In genomic region chr19:38723606-38724379, GRCh38 we compare ENCODE assay signal across 22 cellular contexts. TPM values are rescaled to one million over a fixed set of nuclear protein-coding genes. Genes with fewer than 3 reads are reported as not detected.
DNase-seq lines count a peak whose midpoint lies in the region; ATAC-seq, FAIRE-seq and TF ChIP-seq lines count a peak whose summit lies in the region.
"Had no signal": no experiment of that assay in that cellular context is flagged by ENCODE, and none has a peak within 500 bp of the region (broad histone marks: within the 10 kb centered on the region; RNA-seq: fewer than 3 reads in every experiment).

No MANE protein-coding gene starts in this region.

- no peaks in the 10 kb centered on the region for H3K27me3 Mint-ChIP-seq in progenitor cell of endocrine pancreas
- H3K27me3 Mint-ChIP-seq: activated CD8-positive, alpha-beta T cell treated with anti-CD3 and anti-CD28 coated beads for 36 hours; activated naive CD8-positive, alpha-beta T cell; CD4-positive, CD25-positive, alpha-beta regulatory T cell; T-cell had no signal

- 93% methylated on average over 18 of the region's 34 CpGs for WGBS in HepG2 (ENCODE audit: low lambda C conversion rate)
- 61% methylated on average over 4 of the region's 34 CpGs for WGBS in right lobe of liver (ENCODE audit: insufficient coverage, low coverage, low lambda C conversion rate, missing lambda C conversion rate)
- WGBS in esophagus muscularis mucosa: 80% methylated on average over 32 of the region's 34 CpGs

- H3K9me3 Mint-ChIP-seq in progenitor cell of endocrine pancreas (ENCODE audit: low read depth): no peaks in the 10 kb centered on the region
- H3K9me3 Mint-ChIP-seq: activated CD8-positive, alpha-beta T cell treated with anti-CD3 and anti-CD28 coated beads for 36 hours; activated T-cell treated with anti-CD3 and anti-CD28 coated beads, Interleukin-2, amount 50 U/mL, for 4 hours; CD4-positive, CD25-positive, alpha-beta regulatory T cell; T-cell had no signal

- peaks cover 10% of the 10 kb centered on the region for H3K36me3 Mint-ChIP-seq in progenitor cell of endocrine pancreas (ENCODE audit: insufficient read depth)
- H3K36me3 Mint-ChIP-seq: activated naive CD8-positive, alpha-beta T cell had no signal

- TSS peak; percentile 46 for BruUV-seq in HepG2 (replicated peaks; lab: Mats Ljungman, UMichigan)

- H3K4me3 ChIP-seq in HepG2 (replicated peaks in 1 of 3; ENCODE audit: insufficient read depth in 1 of 3, low read depth in 2 of 3, low read length in 3 of 3): no peak overlapping the region
- no peak overlapping the region for H3K4me3 ChIP-seq in right lobe of liver
- H3K4me3 ChIP-seq in esophagus muscularis mucosa: no peak overlapping the region
- H3K4me3 ChIP-seq in vagina: no peak overlapping the region
- H3K4me3 ChIP-seq: left lung, skin epidermis had no signal

- no peaks in the 10 kb centered on the region for H3K9me3 ChIP-seq in HepG2 (ENCODE audit: low read length)
- no peaks in the 10 kb centered on the region for H3K9me3 ChIP-seq in right lobe of liver
- no peaks in the 10 kb centered on the region for H3K9me3 ChIP-seq in esophagus muscularis mucosa
- H3K9me3 ChIP-seq in vagina: no peaks in the 10 kb centered on the region
- H3K9me3 ChIP-seq: left lung had no signal

- H3K4me2 ChIP-seq in HepG2 (ENCODE audit: low read depth, low read length): no peak overlapping the region

- no peaks in the 10 kb centered on the region for H4K20me1 ChIP-seq in HepG2 (ENCODE audit: insufficient read depth, low read length)

- DNase-seq in HepG2 (ENCODE audit: low spot score) (no peak), right lobe of liver (no peak), esophagus muscularis mucosa (ENCODE audit: extremely low spot score) (no peak), progenitor cell of endocrine pancreas (ENCODE audit: low spot score, unreplicated experiment) (no peak), vagina (ENCODE audit: extremely low spot score in 2 of 2) (no peak), Ammon's horn (ENCODE audit: low spot score) (no peak)
- DNase-seq in activated naive CD4-positive, alpha-beta T cell (lab: John Stamatoyannopoulos, UW): no peak
- DNase-seq in activated effector memory CD4-positive, alpha-beta T cell treated with anti-CD3 and anti-CD28 coated beads, Interleukin-2, amount 50 U/mL, for 16 hours: no peak
- DNase-seq: ACHN; activated CD8-positive, alpha-beta T cell treated with anti-CD3 and anti-CD28 coated beads for 36 hours; activated T-cell treated with anti-CD3 and anti-CD28 coated beads, Interleukin-2, amount 50 U/mL, for 4 hours; CD4-positive, CD25-positive, alpha-beta regulatory T cell; DMS79; effector CD8-positive, alpha-beta T cell; HCEC 1CT; left lung; NCI-H345; T-cell had no signal

- H3K4me3 Mint-ChIP-seq in progenitor cell of endocrine pancreas (ENCODE audit: low read depth): no peak overlapping the region
- H3K4me3 Mint-ChIP-seq: activated CD8-positive, alpha-beta T cell treated with anti-CD3 and anti-CD28 coated beads for 36 hours; activated naive CD8-positive, alpha-beta T cell; activated T-cell treated with anti-CD3 and anti-CD28 coated beads, Interleukin-2, amount 50 U/mL, for 4 hours; CD4-positive, CD25-positive, alpha-beta regulatory T cell; T-cell had no signal

- H3K9ac ChIP-seq in HepG2 (ENCODE audit: insufficient read depth, low read depth, low read length): no peak overlapping the region
- H3K9ac ChIP-seq: parathyroid adenoma had no signal

- TF ChIP-seq CTCF in HepG2 (CRISPR knock-in tag; IDR thresholded peaks at IDR 0.05) (no peak), right lobe of liver (IDR thresholded peaks at IDR 0.05) (no peak), esophagus muscularis mucosa (IDR thresholded peaks at IDR 0.05) (no peak), progenitor cell of endocrine pancreas (IDR thresholded peaks at IDR 0.05; ENCODE audit: unreplicated experiment) (no peak), vagina (IDR thresholded peaks at IDR 0.05) (no peak)

- H3K36me3 ChIP-seq in HepG2 (replicated peaks in 1 of 2; ENCODE audit: control insufficient read depth in 1 of 2, insufficient read depth in 2 of 2, low read length in 2 of 2) (peaks cover 24 to 64% of the 10 kb centered on the region in 2 experiments), right lobe of liver (peaks cover 0 to 80% (median 51%) of the 10 kb centered on the region in 4 donors), esophagus muscularis mucosa (peaks cover 82 to 100% (median 99%) of the 10 kb centered on the region in 4 donors), vagina (peaks cover 3 to 87% of the 10 kb centered on the region in 2 donors)

- TF ChIP-seq EP300 in HepG2 (IDR thresholded peaks at IDR 0.05; ENCODE audit: low read depth in 2 of 2, low read length in 2 of 2): no peak
- TF ChIP-seq EP300 in HepG2 (CRISPR knock-in tag; IDR thresholded peaks at IDR 0.05; ENCODE audit: borderline replicate concordance): no peak
- TF ChIP-seq EP300 in esophagus muscularis mucosa (IDR thresholded peaks at IDR 0.05): no peak

- no peak for FAIRE-seq in HepG2 (lab: Jason Lieb, UNC)

- H2AFZ ChIP-seq in HepG2 (ENCODE audit: low read length): no peak overlapping the region
- H2AFZ ChIP-seq: parathyroid adenoma had no signal

- TF ChIP-seq RAD21 in HepG2 (CRISPR knock-in tag; IDR thresholded peaks at IDR 0.05): no peak

- H3K27ac ChIP-seq in HepG2 (ENCODE audit: extremely low read length, insufficient read depth, low read length) (peak overlapping the region; percentile 82), right lobe of liver (no peak overlapping the region), esophagus muscularis mucosa (replicated peaks in 1 of 4) (peak overlapping the region; percentile 23 to 98 (median 74)), vagina (peak overlapping the region; percentile 53)

- CTCF ChIA-PET in HepG2 (lab: Yijun Ruan, JAX; ENCODE audit: low intra/inter-chr PET ratio, low total read pairs): no interaction called here

- intact Hi-C loops in HepG2 (cut with micrococcal nuclease; ENCODE audit: unreplicated experiment): loop anchor here (2.0 to 5.0 kb wide), 2 partner anchors 23 to 71 kb away; no protein-coding TSS in a partner anchor
- intact Hi-C loops in right lobe of liver (cut with DNase I): loop anchor here in 1 of 2 donors (10.0 kb wide), 1 partner anchor 91 kb away; the partner anchor contains the start of gene LGALS4
- intact Hi-C loops in esophagus muscularis mucosa (cut with DNase I): no loop called here
- intact Hi-C loops in vagina (cut with DNase I): no loop called here

- H3K4me1 ChIP-seq in HepG2 (ENCODE audit: insufficient read depth, low read length) (peaks cover 47% of the 10 kb centered on the region), right lobe of liver (peaks cover 0 to 10% (median 0%) of the 10 kb centered on the region in 4 donors), esophagus muscularis mucosa (peaks cover 67 to 70% (median 68%) of the 10 kb centered on the region in 4 donors), vagina (peaks cover 24% of the 10 kb centered on the region)

- H3K27ac Mint-ChIP-seq in progenitor cell of endocrine pancreas: peak overlapping the region; percentile 91
- H3K27ac Mint-ChIP-seq: activated CD8-positive, alpha-beta T cell treated with anti-CD3 and anti-CD28 coated beads for 36 hours; activated naive CD8-positive, alpha-beta T cell; CD4-positive, CD25-positive, alpha-beta regulatory T cell; T-cell had no signal

- no peaks in the 10 kb centered on the region for H3K27me3 ChIP-seq in HepG2 (ENCODE audit: control insufficient read depth in 1 of 2, insufficient read depth in 2 of 2, low read length in 2 of 2)
- H3K27me3 ChIP-seq in right lobe of liver: no peaks in the 10 kb centered on the region
- no peaks in the 10 kb centered on the region for H3K27me3 ChIP-seq in esophagus muscularis mucosa
- no peaks in the 10 kb centered on the region for H3K27me3 ChIP-seq in vagina
- H3K27me3 ChIP-seq: left lung had no signal

- no peaks in the 10 kb centered on the region for H3K79me2 ChIP-seq in HepG2 (ENCODE audit: insufficient read depth, low read length)

- POLR2A ChIA-PET in HepG2 (lab: Yijun Ruan, JAX): interaction anchor here (1.4 to 3.2 kb wide), 4 partner anchors 22 to 76 kb away, joined by 3 to 26 read pairs (median 9); partner anchors contain the start of gene ACTN4

- H3K4me1 Mint-ChIP-seq in progenitor cell of endocrine pancreas (ENCODE audit: low read depth): peaks cover 25% of the 10 kb centered on the region
- H3K4me1 Mint-ChIP-seq: CD4-positive, CD25-positive, alpha-beta regulatory T cell had no signal

- ATAC-seq in HepG2 (no peak), right lobe of liver (no peak)
- ATAC-seq: activated CD8-positive, alpha-beta T cell treated with anti-CD3 and anti-CD28 coated beads for 36 hours; activated T-cell treated with anti-CD3 and anti-CD28 coated beads, Interleukin-2, amount 50 U/mL, for 4 hours; left lung; T-cell had no signal

- in situ Hi-C loops in HepG2 (cut with HindIII; ENCODE audit: extremely low pct_ligation_motif_present, low pct_unique_long_range_greater_than_20kb): no loop called here

- TF ChIP-seq POLR2A in HepG2 (IDR thresholded peaks at IDR 0.05; ENCODE audit: insufficient read depth in 1 of 2, low read depth in 2 of 2, low read length in 2 of 2) (no peak), right lobe of liver (IDR thresholded peaks at IDR 0.05) (no peak), esophagus muscularis mucosa (IDR thresholded peaks at IDR 0.05; ENCODE audit: low read depth) (no peak), vagina (IDR thresholded peaks at IDR 0.05) (no peak)

RNA-seq across cellular contexts. Expression of gene CAPN12, which starts 20.5 kb away (rescaled TPM):
- 0.62 and 1.6 TPM in 2 replicates for total RNA-seq in HepG2 (2016; rRNA removed; fragmentation: Illumina TruSeq; extraction: Trizol)
- total RNA-seq in HepG2 (2016; cell fraction: cytosol; rRNA removed; fragmentation: Illumina TruSeq; extraction: Trizol; ENCODE audit: low read depth): 1.0 and 1.2 TPM in 2 replicates
- 0.30 and 1.3 TPM in 2 replicates for total RNA-seq in HepG2 (2016; cell fraction: insoluble cytoplasmic fraction; rRNA removed; fragmentation: Illumina TruSeq; extraction: Trizol)
- 0.49 and 0.59 TPM in 2 replicates for total RNA-seq in HepG2 (2016; cell fraction: membrane; rRNA removed; fragmentation: Illumina TruSeq; extraction: Trizol)
- 2.3 and 2.9 TPM in 2 replicates for total RNA-seq in HepG2 (2016; cell fraction: nucleus; rRNA removed; fragmentation: Illumina TruSeq; extraction: Trizol)
- 13.6 and 20.4 TPM in 2 replicates for polyA plus RNA-seq in HepG2 (2011; rRNA removed)
- 3.4 and 3.8 TPM in 2 replicates for polyA plus RNA-seq in HepG2 (2011; cell fraction: cytosol; rRNA removed)
- 230 and 249 TPM in 2 replicates for polyA plus RNA-seq in HepG2 (2011; cell fraction: nucleus; rRNA removed)
- 8.4 and 11.4 TPM in 2 replicates for polyA plus RNA-seq in HepG2 (2012)
- polyA plus RNA-seq in HepG2 (2016; cell fraction: cytosol; fragmentation: Illumina TruSeq; extraction: Trizol; ENCODE audit: low read depth): 0.35 and 0.73 TPM in 2 replicates
- polyA plus RNA-seq in HepG2 (2016; cell fraction: insoluble cytoplasmic fraction; fragmentation: Illumina TruSeq; extraction: Trizol; ENCODE audit: low read depth): 0.66 and 0.96 TPM in 2 replicates
- 0.66 and 0.81 TPM in 2 replicates for polyA plus RNA-seq in HepG2 (2016; cell fraction: membrane; fragmentation: Illumina TruSeq; extraction: Trizol; ENCODE audit: low read depth)
- 16.2 and 18.9 TPM in 2 replicates for polyA plus RNA-seq in HepG2 (2016; cell fraction: nucleus; fragmentation: Illumina TruSeq; extraction: Trizol; ENCODE audit: insufficient read depth, low read depth)
- polyA minus RNA-seq in HepG2 (2011; rRNA and poly(A)+ RNA removed; ENCODE audit: low replicate concordance): 4.4 TPM in 1 of 2 replicates, not detected in the other
- 0.69 and 2.0 TPM in 2 replicates for polyA minus RNA-seq in HepG2 (2011; cell fraction: cytosol; rRNA and poly(A)+ RNA removed)
- 10.0 and 11.6 TPM in 2 replicates for polyA minus RNA-seq in HepG2 (2011; cell fraction: nucleus; rRNA and poly(A)+ RNA removed)
- 10 to 100 TPM in 3 of 6 experiments, 1 to 10 TPM in 3; 2.2 to 45.3 (median 16.3) TPM for total RNA-seq in right lobe of liver
- 1 to 10 TPM in 3 of 4 donors, under 1 TPM in 1; 0.83 to 2.1 (median 1.6) TPM for total RNA-seq in esophagus muscularis mucosa
- 4.1 and 5.0 TPM in 2 replicates for total RNA-seq in progenitor cell of endocrine pancreas
- 9.6 TPM for total RNA-seq in vagina

RNA-seq across cellular contexts. Expression of gene LGALS7, which starts 49.5 kb away (rescaled TPM):
- total RNA-seq in HepG2 (2016; rRNA removed; fragmentation: Illumina TruSeq; extraction: Trizol): not detected in 2 replicates
- not detected in 2 replicates for total RNA-seq in HepG2 (2016; cell fraction: cytosol; rRNA removed; fragmentation: Illumina TruSeq; extraction: Trizol; ENCODE audit: low read depth)
- not detected in 2 replicates for total RNA-seq in HepG2 (2016; cell fraction: insoluble cytoplasmic fraction; rRNA removed; fragmentation: Illumina TruSeq; extraction: Trizol)
- total RNA-seq in HepG2 (2016; cell fraction: membrane; rRNA removed; fragmentation: Illumina TruSeq; extraction: Trizol): 0.93 TPM in 1 of 2 replicates, not detected in the other
- not detected in 2 replicates for total RNA-seq in HepG2 (2016; cell fraction: nucleus; rRNA removed; fragmentation: Illumina TruSeq; extraction: Trizol)
- polyA plus RNA-seq in HepG2 (2011; rRNA removed): 0.73 and 0.85 TPM in 2 replicates
- polyA plus RNA-seq in HepG2 (2011; cell fraction: cytosol; rRNA removed): 1.6 and 1.9 TPM in 2 replicates
- 1.7 and 2.4 TPM in 2 replicates for polyA plus RNA-seq in HepG2 (2011; cell fraction: nucleus; rRNA removed)
- 0.35 TPM in 1 of 2 replicates, not detected in the other for polyA plus RNA-seq in HepG2 (2012)
- not detected in 2 replicates for polyA plus RNA-seq in HepG2 (2016; cell fraction: cytosol; fragmentation: Illumina TruSeq; extraction: Trizol; ENCODE audit: low read depth)
- polyA plus RNA-seq in HepG2 (2016; cell fraction: insoluble cytoplasmic fraction; fragmentation: Illumina TruSeq; extraction: Trizol; ENCODE audit: low read depth): not detected in 2 replicates
- 0.63 TPM in 1 of 2 replicates, not detected in the other for polyA plus RNA-seq in HepG2 (2016; cell fraction: membrane; fragmentation: Illumina TruSeq; extraction: Trizol; ENCODE audit: low read depth)
- not detected in 2 replicates for polyA plus RNA-seq in HepG2 (2016; cell fraction: nucleus; fragmentation: Illumina TruSeq; extraction: Trizol; ENCODE audit: insufficient read depth, low read depth)
- 0.58 TPM in 1 of 2 replicates, not detected in the other for polyA minus RNA-seq in HepG2 (2011; rRNA and poly(A)+ RNA removed; ENCODE audit: low replicate concordance)
- not detected in 2 replicates for polyA minus RNA-seq in HepG2 (2011; cell fraction: cytosol; rRNA and poly(A)+ RNA removed)
- polyA minus RNA-seq in HepG2 (2011; cell fraction: nucleus; rRNA and poly(A)+ RNA removed): 0.99 TPM in 1 of 2 replicates, not detected in the other
- not detected for total RNA-seq in right lobe of liver
- total RNA-seq in esophagus muscularis mucosa: not detected
- total RNA-seq in progenitor cell of endocrine pancreas: 0.91 TPM in 1 of 2 replicates, not detected in the other
- 269 TPM for total RNA-seq in vagina
- total RNA-seq: activated CD8-positive, alpha-beta T cell treated with anti-CD3 and anti-CD28 coated beads for 36 hours; activated T-cell treated with anti-CD3 and anti-CD28 coated beads, Interleukin-2, amount 50 U/mL, for 4 hours; CD4-positive, CD25-positive, alpha-beta regulatory T cell; M059J; T-cell had no signal
- polyA plus RNA-seq: CD4-positive, CD25-positive, alpha-beta regulatory T cell had no signal

Comparison
In these comparisons a context has a peak if more than half of its experiments do, and no peak if none do; other contexts are left out.
1. H3K27ac ChIP-seq: peak in HepG2 (single experiment), esophagus muscularis mucosa (4 of 4) and vagina (single experiment); none in right lobe of liver (0 of 3).
2. RNA of gene LGALS7, which starts 49.5 kb away (total RNA-seq): 269 TPM in vagina (single experiment); 0.93 TPM in HepG2, not detected in right lobe of liver, not detected in esophagus muscularis mucosa and 0.91 TPM in progenitor cell of endocrine pancreas; every median in the first group is over 100 times any median in the second.